21 cellular contexts compared by ENCODE assay signal in genomic region chr6:91449539-91449938, GRCh38.
"Had no signal": no experiment of that assay in that cellular context is flagged by ENCODE, and none has a peak within 500 bp of the region (broad histone marks: within the 10 kb centered on the region; RNA-seq: fewer than 3 reads in every experiment).

No MANE protein-coding gene starts in this region.

- H3K27ac ChIP-seq: brain microvascular endothelial cell had no signal

- ATAC-seq: activated CD8-positive, alpha-beta memory T cell treated with anti-CD3 and anti-CD28 coated beads, Interleukin-2, amount 10 ng/mL, durations not matched to agents 7 days and 5 days had no signal

- H3K36me3 ChIP-seq: brain microvascular endothelial cell had no signal

- FAIRE-seq: RCC 7860 had no signal

- H3K27me3 ChIP-seq: brain microvascular endothelial cell had no signal

- DNase-seq: activated B cell treated with CpG ODN at 0.5 μM for 24 hours; activated CD4-positive, alpha-beta T cell treated with anti-CD3 and anti-CD28 coated beads for 1 hour; activated CD4-positive, alpha-beta T cell treated with anti-CD3 and anti-CD28 coated beads, Interleukin-2, amount 10 ng/mL, durations not matched to agents 24 days and 14 days; activated CD4-positive, alpha-beta T cell treated with anti-CD3 and anti-CD28 coated beads, Interleukin-2, amount 50 U/mL, for 48 hours; activated CD8-positive, alpha-beta memory T cell treated with anti-CD3 and anti-CD28 coated beads, Interleukin-2, amount 10 ng/mL, durations not matched to agents 7 days and 5 days; activated effector memory CD4-positive, alpha-beta T cell treated with Interleukin-2 at 50 U/mL for 16 hours; activated naive CD4-positive, alpha-beta T cell; activated T-cell treated with anti-CD3 and anti-CD28 coated beads, Interleukin-2, amount 50 U/mL, for 24 hours; amygdala; brain microvascular endothelial cell; cerebellar nuclear complex; Kasumi-1; NCI-H1105 treated with DMSO at 0.1 percent for 48 hours; NCI-H1436 treated with DMSO at 0.1 percent for 48 hours; NCI-H187; NCI-H2081; NCI-H510A treated with DMSO at 0.1 percent for 48 hours; NCI-H69; NK-92 treated with Interleukin-12 subunit alpha and Interleukin-12 subunit beta, amount 100 ng/mL, for 24 hours; SHP77 had no signal
